Comparison of ENCODE assay signal across 9 cellular contexts in the genomic region with DNA sequence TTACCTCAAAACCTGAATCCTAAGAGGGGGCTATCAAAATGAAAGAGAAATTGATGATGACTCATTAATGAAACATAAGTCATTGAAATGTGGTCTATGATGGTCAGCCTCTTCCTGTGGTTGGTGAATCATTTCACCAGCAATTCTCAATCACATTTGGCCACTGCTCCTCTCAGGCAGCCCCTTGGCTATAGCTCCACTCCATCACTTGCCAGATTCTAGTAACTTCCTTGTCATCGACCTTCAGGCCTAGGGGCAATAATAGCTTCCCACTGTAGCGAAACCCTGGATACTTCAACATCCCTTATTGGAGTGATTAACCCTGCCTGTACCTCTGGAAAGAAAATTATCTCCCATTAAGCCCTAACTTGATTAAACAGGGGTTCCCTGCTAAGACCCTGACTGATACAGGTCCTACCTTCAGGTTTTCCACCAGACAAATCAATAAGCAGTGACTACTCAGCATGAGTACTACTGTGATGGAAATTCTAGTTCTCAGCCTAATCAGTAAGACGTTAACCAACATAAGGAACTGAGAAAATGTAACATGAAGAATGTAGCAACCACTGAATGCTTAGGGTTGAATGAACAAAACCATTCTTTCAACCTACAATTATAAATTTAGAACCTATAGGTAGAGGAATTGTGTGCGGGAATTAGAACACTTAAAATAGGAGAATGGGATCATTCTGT. TPM values are rescaled to one million over a fixed set of nuclear protein-coding genes. Genes with fewer than 3 reads are reported as not detected.
A peak's percentile ranks its signal among the peaks of the same experiment; 100 is the strongest.
DNase-seq lines count a peak whose midpoint lies in the region; ATAC-seq and TF ChIP-seq lines count a peak whose summit lies in the region.
"Had no signal": no experiment of that assay in that cellular context is flagged by ENCODE, and none has a peak within 500 bp of the region (broad histone marks: within the 10 kb centered on the region; RNA-seq: fewer than 3 reads in every experiment).

No MANE protein-coding gene starts in this region.

- H3K36me3 ChIP-seq in left ventricle myocardium inferior (no peaks in the 10 kb centered on the region), transverse colon (no peaks in the 10 kb centered on the region)

- H3K4me3 Mint-ChIP-seq in activated T-helper 2 cell treated with anti-CD3 and anti-CD28 coated beads, Interferon-gamma antibody, Interleukin-2, Interleukin-4, amounts not matched to agents 10 μg/mL and 5 μg/mL and 100 μg/mL, durations not matched to agents 14 hours and 24 hours and 36 hours (ENCODE audit: low read depth): no peak overlapping the region

- H3K9me3 ChIP-seq in left ventricle myocardium inferior (replicated peaks) (no peaks in the 10 kb centered on the region), transverse colon (no peaks in the 10 kb centered on the region)

- H3K4me1 ChIP-seq in left ventricle myocardium inferior (peaks cover 8% of the 10 kb centered on the region), transverse colon (peaks cover 4 to 33% (median 21%) of the 10 kb centered on the region in 4 donors)

- H3K4me3 ChIP-seq in left ventricle myocardium inferior: no peak overlapping the region
- no peak overlapping the region for H3K4me3 ChIP-seq in transverse colon

- WGBS in transverse colon (ENCODE audit: low coverage in 1 of 2), 2 donors: 41 to 45% methylated on average over 3 to 4 of the region's 4 CpGs

- H3K27ac ChIP-seq in left ventricle myocardium inferior (replicated peaks): peak overlapping the region; percentile 72
- peak overlapping the region; percentile 69 to 81 (median 79) for H3K27ac ChIP-seq in transverse colon
- H3K27ac ChIP-seq: 22Rv1 had no signal

- H3K27me3 ChIP-seq in left ventricle myocardium inferior (ENCODE audit: low read depth): no peaks in the 10 kb centered on the region
- no peaks in the 10 kb centered on the region for H3K27me3 ChIP-seq in transverse colon

- TF ChIP-seq POLR2A in transverse colon (IDR thresholded peaks at IDR 0.05): no peak

- in situ Hi-C loops in transverse colon (cut with MboI; ENCODE audit: low pct_ligation_motif_present in 1 of 4, low pct_unique_long_range_greater_than_20kb in 1 of 4, low sequenced_read_pairs in 3 of 4): loop anchor here (5.0 to 25.0 kb wide), 6 partner anchors 200 to 442 kb away; partner anchors contain the start of gene METAP1 (in 1 of the 4)

- H3K27ac Mint-ChIP-seq in activated T-helper 2 cell treated with anti-CD3 and anti-CD28 coated beads, Interferon-gamma antibody, Interleukin-2, Interleukin-4, amounts not matched to agents 10 μg/mL and 5 μg/mL and 100 μg/mL, durations not matched to agents 14 hours and 24 hours and 36 hours: no peak overlapping the region

- TF ChIP-seq EP300 in transverse colon (IDR thresholded peaks at IDR 0.05; ENCODE audit: low read depth): no peak

- intact Hi-C loops in left ventricle myocardium inferior (cut with micrococcal nuclease) (loop anchor here (5.0 to 10.0 kb wide), 2 partner anchors 200 to 287 kb away; no protein-coding TSS in a partner anchor), transverse colon (cut with DNase I; ENCODE audit: low total_unique reads) (loop anchor here (5.0 to 10.0 kb wide), 3 partner anchors 80 to 282 kb away; partner anchors contain the start of gene ADH1B)
- intact Hi-C loops in activated T-helper 2 cell treated with anti-CD3 and anti-CD28 coated beads, Interferon-gamma antibody, Interleukin-2, Interleukin-4, amounts not matched to agents 10 μg/mL and 5 μg/mL and 100 μg/mL, durations not matched to agents 14 hours and 24 hours and 36 hours (cut with micrococcal nuclease): loop anchor here (1.0 to 10.0 kb wide), 5 partner anchors 286 to 1260 kb away; partner anchors contain the start of genes METAP1 and STPG2

- H3K27me3 Mint-ChIP-seq in activated T-helper 2 cell treated with anti-CD3 and anti-CD28 coated beads, Interferon-gamma antibody, Interleukin-2, Interleukin-4, amounts not matched to agents 10 μg/mL and 5 μg/mL and 100 μg/mL, durations not matched to agents 14 hours and 24 hours and 36 hours (ENCODE audit: low read depth): peaks cover 10% of the 10 kb centered on the region

- peak; percentile 14 for DNase-seq in DMS53 (lab: John Stamatoyannopoulos, UW)
- no peak for DNase-seq in DMS53 treated with DMSO at 0.1 percent for 48 hours (lab: John Stamatoyannopoulos, UW; ENCODE audit: unreplicated experiment)
- no peak for DNase-seq in left ventricle myocardium inferior
- DNase-seq in transverse colon: no peak
- DNase-seq in activated T-helper 2 cell treated with anti-CD3 and anti-CD28 coated beads, Interferon-gamma antibody, Interleukin-2, Interleukin-4, amounts not matched to agents 10 μg/mL and 5 μg/mL and 100 μg/mL, durations not matched to agents 14 hours and 24 hours and 36 hours (ENCODE audit: low spot score): no peak
- DNase-seq in NCI-H1417 (lab: John Stamatoyannopoulos, UW): no peak

- peak; percentile 85 for ATAC-seq in HG02884 (IDR thresholded peaks at IDR 0.05; ENCODE audit: unreplicated experiment)
- ATAC-seq in SK-N-SH treated with all-trans-retinoic acid at 6 μM for 48 hours: peak; percentile 87

- no peaks in the 10 kb centered on the region for H3K36me3 Mint-ChIP-seq in activated T-helper 2 cell treated with anti-CD3 and anti-CD28 coated beads, Interferon-gamma antibody, Interleukin-2, Interleukin-4, amounts not matched to agents 10 μg/mL and 5 μg/mL and 100 μg/mL, durations not matched to agents 14 hours and 24 hours and 36 hours (ENCODE audit: low read depth)

- TF ChIP-seq CTCF in left ventricle myocardium inferior (IDR thresholded peaks at IDR 0.05; ENCODE audit: borderline replicate concordance) (no peak), transverse colon (IDR thresholded peaks at IDR 0.05) (no peak)

- H3K4me1 Mint-ChIP-seq in activated T-helper 2 cell treated with anti-CD3 and anti-CD28 coated beads, Interferon-gamma antibody, Interleukin-2, Interleukin-4, amounts not matched to agents 10 μg/mL and 5 μg/mL and 100 μg/mL, durations not matched to agents 14 hours and 24 hours and 36 hours (ENCODE audit: low read depth): peaks cover 19% of the 10 kb centered on the region

- no peaks in the 10 kb centered on the region for H3K9me3 Mint-ChIP-seq in activated T-helper 2 cell treated with anti-CD3 and anti-CD28 coated beads, Interferon-gamma antibody, Interleukin-2, Interleukin-4, amounts not matched to agents 10 μg/mL and 5 μg/mL and 100 μg/mL, durations not matched to agents 14 hours and 24 hours and 36 hours

TF ChIP-seq in SK-N-SH treated with all-trans-retinoic acid at 6 μM for 48 hours, 23 proteins besides CTCF, POLR2A, EP300 and RAD21:
- TF ChIP-seq RARB (CRISPR knock-in tag; IDR thresholded peaks at IDR 0.05) (no peak), GLIS3 (CRISPR knock-in tag; IDR thresholded peaks at IDR 0.05) (no peak)

RNA-seq across cellular contexts. Expression of gene ADH7, which starts 30.4 kb away (rescaled TPM):
- total RNA-seq in left ventricle myocardium inferior (not detected), transverse colon (not detected)
- total RNA-seq in activated T-helper 2 cell treated with anti-CD3 and anti-CD28 coated beads, Interferon-gamma antibody, Interleukin-2, Interleukin-4, amounts not matched to agents 10 μg/mL and 5 μg/mL and 100 μg/mL, durations not matched to agents 14 hours and 24 hours and 36 hours: not detected in 2 replicates

RNA-seq across cellular contexts. Expression of gene ADH1C, which starts 52.2 kb away (rescaled TPM):
- total RNA-seq in left ventricle myocardium inferior (2.6 TPM), transverse colon (100 to 1,000 TPM in 2 of 4 donors, 10 to 100 TPM in 2; 28.1 to 496 (median 231) TPM)
- total RNA-seq in activated T-helper 2 cell treated with anti-CD3 and anti-CD28 coated beads, Interferon-gamma antibody, Interleukin-2, Interleukin-4, amounts not matched to agents 10 μg/mL and 5 μg/mL and 100 μg/mL, durations not matched to agents 14 hours and 24 hours and 36 hours: not detected in 2 replicates
